Comparison of ENCODE assay signal across 19 cellular contexts in the genomic region with DNA sequence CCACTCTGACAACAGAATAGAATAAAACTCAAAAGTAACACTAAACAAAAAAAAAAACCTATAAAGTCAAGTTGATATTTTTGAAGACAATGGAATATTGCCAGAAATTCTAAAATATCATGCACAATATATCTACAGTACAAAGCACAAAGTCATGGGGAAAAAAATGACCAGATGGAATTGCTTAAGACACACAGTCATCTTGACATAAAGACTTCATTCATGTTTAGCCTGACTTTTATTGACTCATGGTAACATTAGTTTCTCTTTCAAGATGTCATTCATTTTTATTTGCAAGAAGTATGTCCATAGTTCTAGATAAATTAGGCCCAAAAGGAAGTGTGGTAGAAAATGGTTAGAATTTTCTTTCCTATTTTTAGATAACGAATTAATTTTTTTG.
DNase-seq lines count a peak whose midpoint lies in the region; ATAC-seq, FAIRE-seq and TF ChIP-seq lines count a peak whose summit lies in the region.
"Had no signal": no experiment of that assay in that cellular context is flagged by ENCODE, and none has a peak within 500 bp of the region (broad histone marks: within the 10 kb centered on the region; RNA-seq: fewer than 3 reads in every experiment).

No MANE protein-coding gene starts in this region.

- no peaks in the 10 kb centered on the region for H3K9me3 Mint-ChIP-seq in effector memory CD8-positive, alpha-beta T cell
- no peaks in the 10 kb centered on the region for H3K9me3 Mint-ChIP-seq in endodermal cell
- H3K9me3 Mint-ChIP-seq: nephron, T-cell, WTC11 had no signal

- H3K36me3 ChIP-seq in keratinocyte (ENCODE audit: control insufficient read depth in 2 of 2, extremely low read depth in 1 of 2, insufficient read depth in 2 of 2, low read length in 2 of 2) (peaks cover 0 to 2% of the 10 kb centered on the region in 2 experiments), endodermal cell (ENCODE audit: control insufficient read depth, insufficient read depth, low read length) (peaks cover 78% of the 10 kb centered on the region)

- no peak overlapping the region for H3K4me2 ChIP-seq in keratinocyte (ENCODE audit: control insufficient read depth, extremely low read depth, insufficient read depth, low read depth, low read length)

- no peaks in the 10 kb centered on the region for H3K27me3 Mint-ChIP-seq in effector memory CD8-positive, alpha-beta T cell
- H3K27me3 Mint-ChIP-seq in endodermal cell (ENCODE audit: insufficient read depth): no peaks in the 10 kb centered on the region
- H3K27me3 Mint-ChIP-seq: T-cell had no signal

- H3K27ac Mint-ChIP-seq in effector memory CD8-positive, alpha-beta T cell: no peak overlapping the region
- no peak overlapping the region for H3K27ac Mint-ChIP-seq in endodermal cell
- H3K27ac Mint-ChIP-seq: T-cell, WTC11 had no signal

- FAIRE-seq in keratinocyte (lab: Jason Lieb, UNC): peak; percentile 58
- FAIRE-seq: RCC 7860 had no signal

- TF ChIP-seq CTCF in AG10803 (conservative IDR thresholded peaks at IDR 0.05; ENCODE audit: low read length) (no peak), choroid plexus epithelial cell (conservative IDR thresholded peaks at IDR 0.05; ENCODE audit: low read depth, low read length) (no peak), keratinocyte (optimal IDR thresholded peaks at IDR 0.05 in 1 of 3, IDR thresholded peaks at IDR 0.05 in 1 of 3, conservative IDR thresholded peaks at IDR 0.05 in 1 of 3; ENCODE audit: extremely low read depth in 1 of 3, insufficient read depth in 2 of 3, low read length in 3 of 3) (no peak), endodermal cell (conservative IDR thresholded peaks at IDR 0.05) (no peak)

- H3K4me1 ChIP-seq in keratinocyte (ENCODE audit: control insufficient read depth, extremely low read depth, insufficient read depth, low read length) (no peaks in the 10 kb centered on the region), endodermal cell (ENCODE audit: control insufficient read depth, insufficient read depth, low read length) (no peaks in the 10 kb centered on the region)
- H3K4me1 ChIP-seq: esophagus squamous epithelium had no signal

- H2AFZ ChIP-seq in keratinocyte (ENCODE audit: control insufficient read depth, low read length): no peak overlapping the region

- H3K4me3 ChIP-seq in AG10803 (ENCODE audit: low read length): no peak overlapping the region
- H3K4me3 ChIP-seq in choroid plexus epithelial cell (ENCODE audit: low read depth, low read length): no peak overlapping the region
- no peak overlapping the region for H3K4me3 ChIP-seq in keratinocyte (ENCODE audit: control insufficient read depth in 2 of 3, extremely low read depth in 1 of 3, insufficient read depth in 2 of 3, low read depth in 1 of 3, low read length in 3 of 3)
- no peak overlapping the region for H3K4me3 ChIP-seq in endodermal cell (ENCODE audit: low read length)
- H3K4me3 ChIP-seq: esophagus squamous epithelium had no signal

- H3K27ac ChIP-seq in keratinocyte (ENCODE audit: control insufficient read depth, insufficient read depth, low read length) (no peak overlapping the region), endodermal cell (ENCODE audit: low read depth, low read length) (no peak overlapping the region)
- H3K27ac ChIP-seq: esophagus squamous epithelium had no signal

- no peak overlapping the region for H3K4me3 Mint-ChIP-seq in effector memory CD8-positive, alpha-beta T cell
- no peak overlapping the region for H3K4me3 Mint-ChIP-seq in endodermal cell
- H3K4me3 Mint-ChIP-seq: nephron, T-cell, WTC11 had no signal

- H3K9me3 ChIP-seq in keratinocyte (ENCODE audit: control insufficient read depth, low read depth, low read length): no peaks in the 10 kb centered on the region
- H3K9me3 ChIP-seq in endodermal cell (ENCODE audit: control insufficient read depth, low read length): peaks cover 6% of the 10 kb centered on the region
- H3K9me3 ChIP-seq: esophagus squamous epithelium had no signal

- peaks cover 14% of the 10 kb centered on the region for H3K36me3 Mint-ChIP-seq in effector memory CD8-positive, alpha-beta T cell (ENCODE audit: insufficient read depth)
- peaks cover 37% of the 10 kb centered on the region for H3K36me3 Mint-ChIP-seq in endodermal cell (ENCODE audit: low read depth)
- H3K36me3 Mint-ChIP-seq: WTC11 had no signal

- no peak for ATAC-seq in effector memory CD8-positive, alpha-beta T cell (replicated peaks)
- ATAC-seq in GM18909 (IDR thresholded peaks at IDR 0.05; ENCODE audit: poor library complexity, unreplicated experiment): no peak
- ATAC-seq: T-cell, WTC11 had no signal

- dilution Hi-C loops in keratinocyte (cut with MboI; ENCODE audit: extremely low pct_ligation_motif_present, low sequenced_read_pairs): no loop called here

- no peaks in the 10 kb centered on the region for H3K27me3 ChIP-seq in keratinocyte (ENCODE audit: control insufficient read depth, extremely low read depth, insufficient read depth, low read length)
- H3K27me3 ChIP-seq in endodermal cell (ENCODE audit: control insufficient read depth, insufficient read depth, low read length, poor library complexity, severe bottlenecking): no peaks in the 10 kb centered on the region
- H3K27me3 ChIP-seq: esophagus squamous epithelium had no signal

- no peaks in the 10 kb centered on the region for H3K9me1 ChIP-seq in keratinocyte (ENCODE audit: control insufficient read depth, extremely low read depth, insufficient read depth, low read length)

- H4K20me1 ChIP-seq in keratinocyte (ENCODE audit: control insufficient read depth, extremely low read depth, insufficient read depth, low read length): no peaks in the 10 kb centered on the region

- no peaks in the 10 kb centered on the region for H3K4me1 Mint-ChIP-seq in effector memory CD8-positive, alpha-beta T cell (ENCODE audit: low read depth in 2 of 2)
- no peaks in the 10 kb centered on the region for H3K4me1 Mint-ChIP-seq in endodermal cell
- H3K4me1 Mint-ChIP-seq: T-cell had no signal

- no peaks in the 10 kb centered on the region for H3K79me2 ChIP-seq in keratinocyte (ENCODE audit: control insufficient read depth, insufficient read depth, low read length)

- DNase-seq in AG10803 (ENCODE audit: low read depth) (peak; percentile 33), HS-5 (ENCODE audit: low read depth) (peak; percentile 22), choroid plexus epithelial cell (ENCODE audit: low read depth) (peak; percentile 11), keratinocyte (ENCODE audit: low read depth, low spot score) (peak; percentile 15), NCI-H1417 (lab: John Stamatoyannopoulos, UW) (no peak), endodermal cell (no peak)
- no peak for DNase-seq in effector memory CD8-positive, alpha-beta T cell
- DNase-seq: activated gamma-delta T cell treated with Interleukin-2 at 50 U/mL for 16 hours, aorta, DMS 273 treated with DMSO at 0.1 percent for 48 hours, esophagus squamous epithelium, NCI-H1048, NCI-H774, substantia nigra, T-cell had no signal

- WGBS in endodermal cell (ENCODE audit: insufficient coverage in 1 of 2, insufficient read length in 1 of 2), 2 experiments: 95% methylated on average over 1 of the region's 1 CpG; no CpG with 5 or more reads in 1 of the 2 experiments

- H3K9ac ChIP-seq in keratinocyte (ENCODE audit: control insufficient read depth, extremely low read depth, insufficient read depth, low read length): no peak overlapping the region
- no peak overlapping the region for H3K9ac ChIP-seq in endodermal cell (ENCODE audit: extremely low read depth, low read length, poor library complexity, severe bottlenecking)

Comparison
In these comparisons a context has a peak if more than half of its experiments do, and no peak if none do; other contexts are left out.
1. DNase-seq: peak in AG10803 (single experiment), HS-5 (single experiment), choroid plexus epithelial cell (single experiment) and keratinocyte (single experiment); none in NCI-H1417 (0 of 3), effector memory CD8-positive, alpha-beta T cell (0 of 3) and endodermal cell (single experiment).